Comparison of ENCODE assay signal across 27 cellular contexts in genomic region chr1:226047495-226047894, GRCh38. TPM values are rescaled to one million over a fixed set of nuclear protein-coding genes. Genes with fewer than 3 reads are reported as not detected.
A peak's percentile ranks its signal among the peaks of the same experiment; 100 is the strongest.
DNase-seq lines count a peak whose midpoint lies in the region; ATAC-seq and TF ChIP-seq lines count a peak whose summit lies in the region.
"Had no signal": no experiment of that assay in that cellular context is flagged by ENCODE, and none has a peak within 500 bp of the region (broad histone marks: within the 10 kb centered on the region; RNA-seq: fewer than 3 reads in every experiment).

No MANE protein-coding gene starts in this region.

- H3K36me3 ChIP-seq in adipocyte (ENCODE audit: control insufficient read depth, insufficient read depth, low read length, severe bottlenecking) (no peaks in the 10 kb centered on the region), gastroesophageal sphincter (no peaks in the 10 kb centered on the region)
- H3K36me3 ChIP-seq: breast epithelium, colonic mucosa had no signal

- ATAC-seq in HG03354 (IDR thresholded peaks at IDR 0.05; ENCODE audit: poor library complexity, severe bottlenecking, unreplicated experiment) (no peak), gastroesophageal sphincter (no peak)
- ATAC-seq: activated CD8-positive, alpha-beta T cell treated with anti-CD3 and anti-CD28 coated beads, Interleukin-2, amount 10 ng/mL, durations not matched to agents 7 days and 5 days; heart right ventricle; left lobe of liver had no signal

- DNase-seq in AG20443 (ENCODE audit: low spot score): peak; percentile 71
- DNase-seq in adipocyte (ENCODE audit: low read depth): peak; percentile 38
- DNase-seq in fibroblast of gingiva (ENCODE audit: low read depth): peak; percentile 46
- DNase-seq in osteocyte (ENCODE audit: extremely low spot score, unreplicated experiment): peak; percentile 7
- DNase-seq in HEK293T (ENCODE audit: extremely low spot score): no peak
- no peak for DNase-seq in anterior cingulate cortex (lab: John Stamatoyannopoulos, UW)
- DNase-seq: activated CD8-positive, alpha-beta T cell treated with anti-CD3 and anti-CD28 coated beads, Interleukin-2, amount 10 ng/mL, durations not matched to agents 7 days and 5 days; activated effector memory CD4-positive, alpha-beta T cell treated with Interleukin-2 at 50 U/mL for 16 hours; activated naive CD8-positive, alpha-beta T cell treated with anti-CD3 and anti-CD28 coated beads, Interleukin-2, amount 10 ng/mL, durations not matched to agents 7 days and 5 days; activated T-cell treated with anti-CD3 and anti-CD28 coated beads for 4 hours; CD4-positive, alpha-beta T cell; colonic mucosa; EL; heart right ventricle; HFFc6; naive B cell; NCI-H1694; NCI-H69; occipital lobe; stimulated activated CD4-positive, alpha-beta T cell treated with anti-CD3 and anti-CD28 coated beads, Interleukin-4, amount 100 ng/mL, for 4 hours; stimulated activated naive CD4-positive, alpha-beta T cell; T-helper 1 cell; testis had no signal

- no peak overlapping the region for H3K4me3 Mint-ChIP-seq in osteocyte (ENCODE audit: unreplicated experiment)
- H3K4me3 Mint-ChIP-seq: activated CD8-positive, alpha-beta T cell treated with anti-CD3 and anti-CD28 coated beads, Interleukin-2, amount 10 ng/mL, durations not matched to agents 7 days and 5 days; activated naive CD8-positive, alpha-beta T cell treated with anti-CD3 and anti-CD28 coated beads, Interleukin-2, amount 10 ng/mL, durations not matched to agents 7 days and 5 days; CD4-positive, alpha-beta T cell; HFFc6; naive B cell had no signal

- H3K9me3 Mint-ChIP-seq in osteocyte (ENCODE audit: unreplicated experiment): no peaks in the 10 kb centered on the region
- H3K9me3 Mint-ChIP-seq: activated naive CD8-positive, alpha-beta T cell treated with anti-CD3 and anti-CD28 coated beads, Interleukin-2, amount 10 ng/mL, durations not matched to agents 7 days and 5 days; CD4-positive, alpha-beta T cell; HFFc6; naive B cell had no signal

- no peaks in the 10 kb centered on the region for H3K4me1 Mint-ChIP-seq in osteocyte (ENCODE audit: unreplicated experiment)
- H3K4me1 Mint-ChIP-seq: activated naive CD8-positive, alpha-beta T cell treated with anti-CD3 and anti-CD28 coated beads, Interleukin-2, amount 10 ng/mL, durations not matched to agents 7 days and 5 days had no signal

- TF ChIP-seq POLR2A in gastroesophageal sphincter (IDR thresholded peaks at IDR 0.05): no peak

- H3K36me3 Mint-ChIP-seq in osteocyte (ENCODE audit: unreplicated experiment): no peaks in the 10 kb centered on the region
- H3K36me3 Mint-ChIP-seq: activated naive CD8-positive, alpha-beta T cell treated with anti-CD3 and anti-CD28 coated beads, Interleukin-2, amount 10 ng/mL, durations not matched to agents 7 days and 5 days; naive B cell had no signal

- no peak overlapping the region for H3K27ac ChIP-seq in gastroesophageal sphincter
- H3K27ac ChIP-seq: breast epithelium, colonic mucosa, heart right ventricle, testis had no signal

- H3K9me3 ChIP-seq in adipocyte (ENCODE audit: control insufficient read depth, low read length) (no peaks in the 10 kb centered on the region), gastroesophageal sphincter (no peaks in the 10 kb centered on the region)
- H3K9me3 ChIP-seq: breast epithelium, colonic mucosa, heart right ventricle, testis had no signal

- H3K27ac Mint-ChIP-seq in osteocyte (ENCODE audit: unreplicated experiment): no peak overlapping the region
- H3K27ac Mint-ChIP-seq: activated CD8-positive, alpha-beta T cell treated with anti-CD3 and anti-CD28 coated beads, Interleukin-2, amount 10 ng/mL, durations not matched to agents 7 days and 5 days; activated naive CD8-positive, alpha-beta T cell treated with anti-CD3 and anti-CD28 coated beads, Interleukin-2, amount 10 ng/mL, durations not matched to agents 7 days and 5 days; CD4-positive, alpha-beta T cell; HFFc6 had no signal

- H3K4me1 ChIP-seq in adipocyte (ENCODE audit: control insufficient read depth, insufficient read depth, low read length) (peaks cover 16% of the 10 kb centered on the region), gastroesophageal sphincter (no peaks in the 10 kb centered on the region)
- H3K4me1 ChIP-seq: breast epithelium, colonic mucosa, testis had no signal

- no peak overlapping the region for H3K4me3 ChIP-seq in adipocyte (ENCODE audit: low read length)
- no peak overlapping the region for H3K4me3 ChIP-seq in gastroesophageal sphincter
- H3K4me3 ChIP-seq: breast epithelium, colonic mucosa, heart right ventricle, testis had no signal

- CTCF ChIA-PET in HEK293T (lab: Yijun Ruan, JAX): no interaction called here

- 38% methylated on average over 1 of the region's 1 CpG; no CpG with 5 or more reads in 1 of the 2 donors for WGBS in gastroesophageal sphincter (ENCODE audit: low coverage in 1 of 2), 2 donors

- H3K27me3 ChIP-seq in adipocyte (replicated peaks; ENCODE audit: control insufficient read depth, insufficient read depth, low read length): no peaks in the 10 kb centered on the region
- H3K27me3 ChIP-seq in gastroesophageal sphincter: no peaks in the 10 kb centered on the region
- H3K27me3 ChIP-seq: breast epithelium, colonic mucosa, heart right ventricle, testis had no signal

- POLR2A ChIA-PET in HEK293T (lab: Yijun Ruan, JAX): interaction anchor here (1.5 kb wide), 1 partner anchor 15 kb away, joined by 9 read pairs; the partner anchor contains the start of gene H3-3A

- H3K9ac ChIP-seq in adipocyte (ENCODE audit: low read length): no peak overlapping the region

- H3K27me3 Mint-ChIP-seq in osteocyte (ENCODE audit: unreplicated experiment): peaks cover 7% of the 10 kb centered on the region
- H3K27me3 Mint-ChIP-seq: CD4-positive, alpha-beta T cell; naive B cell had no signal

- no peak for TF ChIP-seq EP300 in gastroesophageal sphincter (IDR thresholded peaks at IDR 0.05)

- TF ChIP-seq CTCF in osteocyte (IDR thresholded peaks at IDR 0.05) (no peak), gastroesophageal sphincter (IDR thresholded peaks at IDR 0.05) (no peak)

TF ChIP-seq in HEK293T, 16 proteins besides CTCF, POLR2A, EP300 and RAD21:
- TF ChIP-seq NFRKB (IDR thresholded peaks at IDR 0.05): no peak
- no peak for TF ChIP-seq SP1 (IDR thresholded peaks at IDR 0.05)
- TF ChIP-seq BHLHE40 (IDR thresholded peaks at IDR 0.05; ENCODE audit: borderline replicate concordance): no peak
- no peak for TF ChIP-seq HDGF (IDR thresholded peaks at IDR 0.05; ENCODE audit: borderline replicate concordance)
- no peak for TF ChIP-seq PKNOX1 (IDR thresholded peaks at IDR 0.05)
- TF ChIP-seq ARNT (IDR thresholded peaks at IDR 0.05): no peak
- no peak for TF ChIP-seq FOXK2 (IDR thresholded peaks at IDR 0.05)

RNA-seq across cellular contexts. Expression of gene H3-3A, which starts 15.0 kb away (rescaled TPM):
- total RNA-seq in osteocyte (505 and 524 TPM in 2 replicates), gastroesophageal sphincter (100 to 1,000 TPM; 309 to 383 (median 364) TPM)

RNA-seq across cellular contexts. Expression of gene SDE2, which starts 48.4 kb away (rescaled TPM):
- total RNA-seq in osteocyte: 20.0 and 20.7 TPM in 2 replicates
- 10 to 100 TPM; 15.9 to 23.2 (median 21.2) TPM for total RNA-seq in gastroesophageal sphincter

Comparison
In these comparisons a context has a peak if more than half of its experiments do, and no peak if none do; other contexts are left out.
1. DNase-seq: peak in AG20443 (single experiment), adipocyte (single experiment), fibroblast of gingiva (single experiment) and osteocyte (single experiment); none in HEK293T (single experiment) and anterior cingulate cortex (0 of 58).